ENCODE assay signal across 1 cellular context in genomic region chr19:35239597-35239996, GRCh38.
TF ChIP-seq lines count a peak whose summit lies in the region.

No MANE protein-coding gene starts in this region.

TF ChIP-seq in K562, 482 proteins besides CTCF, POLR2A, EP300 and RAD21:
- TF ChIP-seq ZNF146 (CRISPR knock-in tag; IDR thresholded peaks at IDR 0.05; ENCODE audit: unreplicated experiment) (peak; percentile 86), KDM1A (IDR thresholded peaks at IDR 0.05) (0 out of 4 replicates have a peak, but pooled peaks of 1 of the 2 experiments have one; percentile 16), BCOR (IDR thresholded peaks at IDR 0.05) (peak; percentile 59; the same call in 1 of the 2 replicates)
